In genomic region chr7:64887756-64888508, GRCh38 we compare ENCODE assay signal across 8 cellular contexts. TPM values are rescaled to one million over a fixed set of nuclear protein-coding genes. Genes with fewer than 3 reads are reported as not detected.
DNase-seq lines count a peak whose midpoint lies in the region; ATAC-seq and TF ChIP-seq lines count a peak whose summit lies in the region.

No MANE protein-coding gene starts in this region.

- H3K27ac ChIP-seq in CD8-positive, alpha-beta T cell (ENCODE audit: low read depth, low read length) = peak overlapping the region; percentile 15
- no peak overlapping the region for H3K27ac ChIP-seq in hepatocyte

- peak overlapping the region; percentile 88 for H3K4me3 Mint-ChIP-seq in CD8-positive, alpha-beta T cell

- TF ChIP-seq CTCF in CD8-positive, alpha-beta T cell (IDR thresholded peaks at IDR 0.05) = peak; percentile 73
- TF ChIP-seq CTCF in hepatocyte (IDR thresholded peaks at IDR 0.05; ENCODE audit: poor library complexity) = peak; percentile 31
- peak; percentile 72 for TF ChIP-seq CTCF in retinal pigment epithelial cell (conservative IDR thresholded peaks at IDR 0.05; ENCODE audit: low read depth, low read length)

- peaks cover 11% of the 10 kb centered on the region for H3K4me1 Mint-ChIP-seq in CD8-positive, alpha-beta T cell (ENCODE audit: low read depth)

- H3K4me2 ChIP-seq in hepatocyte = peak overlapping the region; percentile 78

- H3K9me2 ChIP-seq in hepatocyte (replicated peaks; ENCODE audit: insufficient read depth) = no peaks in the 10 kb centered on the region

- CTCF ChIA-PET in CD8-positive, alpha-beta T cell (lab: Charles Lee) = interaction anchor here (0.7 to 0.9 kb wide), 3 partner anchors 26 to 421 kb away, joined by 3 to 8 read pairs (median 3); partner anchors contain the start of gene ZNF138

- H4K20me1 ChIP-seq in hepatocyte (ENCODE audit: insufficient read depth, poor library complexity, severe bottlenecking) = no peaks in the 10 kb centered on the region

- peaks cover 19% of the 10 kb centered on the region for H3K4me1 ChIP-seq in CD8-positive, alpha-beta T cell (ENCODE audit: insufficient read depth, low read length)
- H3K4me1 ChIP-seq in hepatocyte (ENCODE audit: insufficient read depth) = no peaks in the 10 kb centered on the region

- H3K4me3 ChIP-seq in CD8-positive, alpha-beta T cell (ENCODE audit: low read depth, low read length) = peak overlapping the region; percentile 61
- H3K4me3 ChIP-seq in hepatocyte (no peak overlapping the region), retinal pigment epithelial cell (ENCODE audit: low read length) (peak overlapping the region; percentile 49)

- no peak overlapping the region for H3K27ac Mint-ChIP-seq in CD8-positive, alpha-beta T cell

- POLR2A ChIA-PET in CD8-positive, alpha-beta T cell (lab: Charles Lee) = interaction anchor here (0.6 to 1.3 kb wide), 2 partner anchors 22 to 94 kb away, joined by 3 read pairs; partner anchors contain the start of gene ZNF138

- peak in 6 of 7 experiments; percentile 27 to 70 (median 56) for DNase-seq in CD8-positive, alpha-beta T cell
- DNase-seq in Kasumi-1 (lab: John Stamatoyannopoulos, UW) = peak; percentile 88 to 94
- peak; percentile 37 for DNase-seq in activated naive CD4-positive, alpha-beta T cell treated with anti-CD3 and anti-CD28 coated beads, Interleukin-2, amount 50 U/mL, for 16 hours
- no peak for DNase-seq in hepatocyte (ENCODE audit: low spot score)
- no peak for DNase-seq in retinal pigment epithelial cell (ENCODE audit: low read depth)
- no peak for DNase-seq in DMS114 treated with DMSO at 0.1 percent for 48 hours (lab: John Stamatoyannopoulos, UW; ENCODE audit: unreplicated experiment)
- DNase-seq in HK-2 (ENCODE audit: unreplicated experiment) = no peak

- H3K27me3 Mint-ChIP-seq in CD8-positive, alpha-beta T cell (ENCODE audit: low read depth) = peaks cover 62% of the 10 kb centered on the region

- H3K9me3 ChIP-seq in CD8-positive, alpha-beta T cell (ENCODE audit: low read length) = no peaks in the 10 kb centered on the region
- no peaks in the 10 kb centered on the region for H3K9me3 ChIP-seq in hepatocyte (ENCODE audit: low read depth)

- H3K27me3 ChIP-seq in CD8-positive, alpha-beta T cell (ENCODE audit: insufficient read depth, low read length) = peaks cover 11% of the 10 kb centered on the region
- peaks cover 6% of the 10 kb centered on the region for H3K27me3 ChIP-seq in hepatocyte

- intact Hi-C loops in CD8-positive, alpha-beta T cell (cut with DNase I, micrococcal nuclease) = loop anchor here in 1 of 2 experiments (5.0 kb wide), 1 partner anchor 419 kb away; no protein-coding TSS in a partner anchor

- H3K9me3 Mint-ChIP-seq in CD8-positive, alpha-beta T cell = no peaks in the 10 kb centered on the region

- H3K36me3 Mint-ChIP-seq in CD8-positive, alpha-beta T cell = peaks cover 4% of the 10 kb centered on the region

- no peaks in the 10 kb centered on the region for H3K79me2 ChIP-seq in hepatocyte

- WGBS in hepatocyte (ENCODE audit: low lambda C conversion rate, missing lambda C conversion rate) = 39% methylated on average over 13 of the region's 13 CpGs

- peak; percentile 84 for ATAC-seq in CD8-positive, alpha-beta T cell
- no peak for ATAC-seq in HG03521 (IDR thresholded peaks at IDR 0.05; ENCODE audit: unreplicated experiment)

- H3K36me3 ChIP-seq in CD8-positive, alpha-beta T cell (ENCODE audit: insufficient read depth, low read length) = no peaks in the 10 kb centered on the region
- H3K36me3 ChIP-seq in hepatocyte (replicated peaks; ENCODE audit: insufficient read depth, low read depth) = no peaks in the 10 kb centered on the region

- H2AFZ ChIP-seq in hepatocyte = no peak overlapping the region

RNA-seq across cellular contexts. Expression of gene ZNF273, which starts 15.1 kb away (rescaled TPM):
- 1 to 10 TPM; 8.7 to 9.9 TPM for total RNA-seq in CD8-positive, alpha-beta T cell
- total RNA-seq in hepatocyte = 4.9 and 8.4 TPM in 2 replicates
- polyA plus RNA-seq in hepatocyte = 3.2 and 4.1 TPM in 2 replicates

Comparison
In these comparisons a context has a peak if more than half of its experiments do, and no peak if none do; other contexts are left out.
1. DNase-seq: peak in CD8-positive, alpha-beta T cell (6 of 7), Kasumi-1 (2 of 2) and activated naive CD4-positive, alpha-beta T cell treated with anti-CD3 and anti-CD28 coated beads, Interleukin-2, amount 50 U/mL, for 16 hours (single experiment); none in hepatocyte (single experiment), retinal pigment epithelial cell (single experiment), DMS114 treated with DMSO at 0.1 percent for 48 hours (single experiment) and HK-2 (single experiment).
2. Peak in every context shown above with its lines, with median percentiles within 50 percentile points of each other: CTCF ChIP-seq.